In genomic region chr5:15763754-15764153, GRCh38 we compare ENCODE assay signal across 26 cellular contexts.
A peak's percentile ranks its signal among the peaks of the same experiment; 100 is the strongest.
DNase-seq lines count a peak whose midpoint lies in the region; ATAC-seq, FAIRE-seq and TF ChIP-seq lines count a peak whose summit lies in the region.
"Had no signal": no experiment of that assay in that cellular context is flagged by ENCODE, and none has a peak within 500 bp of the region (broad histone marks: within the 10 kb centered on the region; RNA-seq: fewer than 3 reads in every experiment).

No MANE protein-coding gene starts in this region.

- no peak overlapping the region for H3K4me3 Mint-ChIP-seq in mesothelial cell of epicardium
- H3K4me3 Mint-ChIP-seq: B cell, neural progenitor cell had no signal

- DNase-seq in EL (peak; percentile 73), NCI-H226 (peak; percentile 83), bronchial epithelial cell (ENCODE audit: low read depth) (peak; percentile 61), mesothelial cell of epicardium (ENCODE audit: low spot score in 2 of 2, unreplicated experiment in 2 of 2) (no peak), retina (no peak), GM13977 (ENCODE audit: low spot score) (no peak), COLO829 (ENCODE audit: low spot score) (no peak)
- DNase-seq: activated CD4-positive, alpha-beta T cell treated with anti-CD3 and anti-CD28 coated beads, Interleukin-2, amount 50 U/mL, for 1 hour; activated CD8-positive, alpha-beta memory T cell treated with anti-CD3 and anti-CD28 coated beads, Interleukin-2, amount 50 U/mL, for 48 hours; activated gamma-delta T cell; amygdala; cerebellar nuclear complex; effector memory CD4-positive, alpha-beta T cell; hypothalamus; kidney glomerular epithelial cell; midbrain; small intestine; stimulated activated CD4-positive, alpha-beta T cell treated with anti-CD3 and anti-CD28 coated beads, Interleukin-4, amount 100 ng/mL, for 4 hours; SW 1271 had no signal

- no peaks in the 10 kb centered on the region for H3K27me3 ChIP-seq in bronchial epithelial cell (ENCODE audit: control insufficient read depth, insufficient read depth, low read length)
- H3K27me3 ChIP-seq: neural progenitor cell had no signal

- H3K4me1 Mint-ChIP-seq in mesothelial cell of epicardium, result peaks cover 31% of the 10 kb centered on the region
- H3K4me1 Mint-ChIP-seq: B cell, neural progenitor cell had no signal

- no peaks in the 10 kb centered on the region for H3K27me3 Mint-ChIP-seq in mesothelial cell of epicardium (ENCODE audit: low read depth)
- H3K27me3 Mint-ChIP-seq: B cell had no signal

- no peaks in the 10 kb centered on the region for H3K36me3 ChIP-seq in bronchial epithelial cell (ENCODE audit: control insufficient read depth, insufficient read depth, low read length)
- H3K36me3 ChIP-seq: neural progenitor cell, prostate gland had no signal

- TF ChIP-seq CTCF in bronchial epithelial cell (IDR thresholded peaks at IDR 0.05; ENCODE audit: insufficient read depth, low read length, severe bottlenecking), result no peak
- TF ChIP-seq CTCF in mesothelial cell of epicardium (IDR thresholded peaks at IDR 0.05; ENCODE audit: unreplicated experiment), result no peak
- TF ChIP-seq CTCF in GM13977 (IDR thresholded peaks at IDR 0.05; ENCODE audit: extremely low read depth, insufficient read depth, missing control alignments), result no peak

- H3K4me3 ChIP-seq in bronchial epithelial cell (ENCODE audit: low read depth, low read length), result no peak overlapping the region
- H3K4me3 ChIP-seq: neural progenitor cell, prostate gland had no signal

- no peaks in the 10 kb centered on the region for H3K9me3 Mint-ChIP-seq in mesothelial cell of epicardium

- no peaks in the 10 kb centered on the region for H3K36me3 Mint-ChIP-seq in mesothelial cell of epicardium
- H3K36me3 Mint-ChIP-seq: neural progenitor cell had no signal

- ATAC-seq in GM21576 (IDR thresholded peaks at IDR 0.05; ENCODE audit: unreplicated experiment), result no peak
- ATAC-seq: Panc1 had no signal

- no peak for FAIRE-seq in bronchial epithelial cell (lab: Jason Lieb, UNC)
- FAIRE-seq: D721Med, small intestine, TTC549 had no signal

- peak overlapping the region; percentile 55 for H3K27ac Mint-ChIP-seq in mesothelial cell of epicardium
- H3K27ac Mint-ChIP-seq: B cell, neural progenitor cell had no signal

- in situ Hi-C loops in GM13977 (cut with MboI; ENCODE audit: low pct_unique_long_range_greater_than_20kb, low sequenced_read_pairs, unreplicated experiment), result no loop called here

Comparison
In these comparisons a context has a peak if more than half of its experiments do, and no peak if none do; other contexts are left out.
1. DNase-seq: peak in EL (single experiment), NCI-H226 (single experiment) and bronchial epithelial cell (single experiment); none in mesothelial cell of epicardium (0 of 2), retina (single experiment), GM13977 (single experiment) and COLO829 (single experiment).